Comparison of ENCODE assay signal across 1 cellular context in genomic region chr16:4272114-4272954, GRCh38.
A peak's percentile ranks its signal among the peaks of the same experiment; 100 is the strongest.
TF ChIP-seq lines count a peak whose summit lies in the region.

No MANE protein-coding gene starts in this region.

TF ChIP-seq in endothelial cell of umbilical vein, 7 proteins besides CTCF, POLR2A, EP300 and RAD21:
- TF ChIP-seq MYC (IDR thresholded peaks at IDR 0.05; ENCODE audit: low read depth, low read length) (peak; percentile 73), JUN (IDR thresholded peaks at IDR 0.05; ENCODE audit: borderline replicate concordance, insufficient read depth, insufficient read length, low read depth) (no peak), POLR2AphosphoS5 (IDR thresholded peaks at IDR 0.05; ENCODE audit: insufficient read depth, low read depth, low read length) (no peak)
- TF ChIP-seq, protein P1, sequence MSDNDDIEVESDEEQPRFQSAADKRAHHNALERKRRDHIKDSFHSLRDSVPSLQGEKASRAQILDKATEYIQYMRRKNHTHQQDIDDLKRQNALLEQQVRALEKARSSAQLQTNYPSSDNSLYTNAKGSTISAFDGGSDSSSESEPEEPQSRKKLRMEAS (IDR thresholded peaks at IDR 0.05; ENCODE audit: insufficient read depth, insufficient read length): peak; percentile 74
